Comparison of ENCODE assay signal across 1 cellular context in genomic region chr1:2000850-2001249, GRCh38.
TF ChIP-seq lines count a peak whose summit lies in the region.

No MANE protein-coding gene starts in this region.

TF ChIP-seq in K562, 482 proteins besides CTCF, POLR2A, EP300 and RAD21:
- TF ChIP-seq MBD2 (IDR thresholded peaks at IDR 0.05; ENCODE audit: borderline replicate concordance, low read depth) (no peak), ZNF274 (IDR thresholded peaks at IDR 0.05; ENCODE audit: borderline replicate concordance, low read depth, low read length) (no peak), ETV5 (CRISPR knock-in tag; IDR thresholded peaks at IDR 0.05; ENCODE audit: low read depth) (no peak), ZNF699 (CRISPR knock-in tag; IDR thresholded peaks at IDR 0.05; ENCODE audit: insufficient replicate concordance) (no peak), IRF2 (CRISPR knock-in tag; IDR thresholded peaks at IDR 0.05) (no peak), NCOR1 (IDR thresholded peaks at IDR 0.05) (no peak), LEF1 (IDR thresholded peaks at IDR 0.05) (no peak), ZNF41 (CRISPR knock-in tag; conservative IDR thresholded peaks at IDR 0.05) (no peak), MTF1 (CRISPR knock-in tag; IDR thresholded peaks at IDR 0.05; ENCODE audit: borderline replicate concordance) (no peak), ZNF318 (IDR thresholded peaks at IDR 0.05; ENCODE audit: borderline replicate concordance in 1 of 2, low read depth in 1 of 2) (no peak), BRCA1 (IDR thresholded peaks at IDR 0.05) (no peak), BRCA1 (CRISPR knock-in tag; IDR thresholded peaks at IDR 0.05) (no peak), ZBTB34 (CRISPR knock-in tag; IDR thresholded peaks at IDR 0.05) (no peak), MITF (IDR thresholded peaks at IDR 0.05) (no peak), TFE3 (CRISPR knock-in tag; IDR thresholded peaks at IDR 0.05) (no peak), ZNF24 (IDR thresholded peaks at IDR 0.05) (no peak), E2F1 (CRISPR knock-in tag; IDR thresholded peaks at IDR 0.05) (no peak), ARID1B (IDR thresholded peaks at IDR 0.05) (no peak)
